Comparison of ENCODE assay signal across 8 cellular contexts in genomic region chr11:12802418-12803085, GRCh38.
DNase-seq lines count a peak whose midpoint lies in the region; ATAC-seq and TF ChIP-seq lines count a peak whose summit lies in the region.

No MANE protein-coding gene starts in this region.

- TF ChIP-seq CTCF in gastroesophageal sphincter (IDR thresholded peaks at IDR 0.05) (no peak), retinal pigment epithelial cell (conservative IDR thresholded peaks at IDR 0.05; ENCODE audit: low read depth, low read length) (no peak), natural killer cell (IDR thresholded peaks at IDR 0.05) (no peak), vagina (IDR thresholded peaks at IDR 0.05) (no peak), GM13977 (IDR thresholded peaks at IDR 0.05; ENCODE audit: extremely low read depth, insufficient read depth, missing control alignments) (no peak)

- WGBS in gastroesophageal sphincter (ENCODE audit: low coverage in 1 of 2), 2 donors, result 34 to 67% methylated on average over 3 to 16 of the region's 16 CpGs

- ATAC-seq in gastroesophageal sphincter (peak; percentile 54), natural killer cell (no peak)

- no peak overlapping the region for H3K4me3 ChIP-seq in Jurkat, Clone E6-1 (ENCODE audit: low read length)
- no peak overlapping the region for H3K4me3 ChIP-seq in gastroesophageal sphincter
- no peak overlapping the region for H3K4me3 ChIP-seq in retinal pigment epithelial cell (ENCODE audit: low read length)
- no peak overlapping the region for H3K4me3 ChIP-seq in vagina

- TF ChIP-seq EP300 in gastroesophageal sphincter (IDR thresholded peaks at IDR 0.05), result no peak

- H3K4me3 Mint-ChIP-seq in natural killer cell, result no peak overlapping the region

- H3K27me3 Mint-ChIP-seq in natural killer cell (ENCODE audit: low read depth in 2 of 2), result peaks cover 25 to 90% of the 10 kb centered on the region in 2 donors

- no peaks in the 10 kb centered on the region for H3K9me3 Mint-ChIP-seq in natural killer cell

- peaks cover 3 to 75% (median 18%) of the 10 kb centered on the region in 3 donors for H3K4me1 ChIP-seq in gastroesophageal sphincter
- H3K4me1 ChIP-seq in vagina, result peaks cover 66% of the 10 kb centered on the region

- intact Hi-C loops in natural killer cell (cut with micrococcal nuclease) (no loop called here), vagina (cut with DNase I) (no loop called here)

- no peaks in the 10 kb centered on the region for H3K36me3 ChIP-seq in gastroesophageal sphincter
- H3K36me3 ChIP-seq in vagina, result no peaks in the 10 kb centered on the region

- in situ Hi-C loops in GM13977 (cut with MboI; ENCODE audit: low pct_unique_long_range_greater_than_20kb, low sequenced_read_pairs, unreplicated experiment), result no loop called here

- TF ChIP-seq POLR2A in gastroesophageal sphincter (IDR thresholded peaks at IDR 0.05), result no peak
- TF ChIP-seq POLR2A in vagina (IDR thresholded peaks at IDR 0.05), result no peak

- H3K27ac ChIP-seq in gastroesophageal sphincter, result peak overlapping the region; percentile 22 to 76 (median 68)
- H3K27ac ChIP-seq in vagina, result no peak overlapping the region

- H3K36me3 Mint-ChIP-seq in natural killer cell, result no peaks in the 10 kb centered on the region

- peak; percentile 22 for DNase-seq in Jurkat, Clone E6-1 (ENCODE audit: low read depth, low spot score)
- DNase-seq in RPMI7951 (ENCODE audit: low read depth) (peak; percentile 95), retinal pigment epithelial cell (ENCODE audit: low read depth) (peak; percentile 94), natural killer cell (no peak), vagina (ENCODE audit: extremely low spot score in 2 of 2) (no peak), NOMO-1 treated with DMSO at 0.1 percent for 48 hours (lab: John Stamatoyannopoulos, UW; ENCODE audit: unreplicated experiment) (no peak), GM13977 (ENCODE audit: low spot score) (no peak)

- no peaks in the 10 kb centered on the region for H3K9me3 ChIP-seq in gastroesophageal sphincter
- H3K9me3 ChIP-seq in vagina, result no peaks in the 10 kb centered on the region

- no peaks in the 10 kb centered on the region for H3K4me1 Mint-ChIP-seq in natural killer cell

- H3K27me3 ChIP-seq in gastroesophageal sphincter (no peaks in the 10 kb centered on the region), vagina (no peaks in the 10 kb centered on the region)

- H3K27ac Mint-ChIP-seq in natural killer cell, result no peak overlapping the region

Comparison
In these comparisons a context has a peak if more than half of its experiments do, and no peak if none do; other contexts are left out.
1. DNase-seq: peak in Jurkat, Clone E6-1 (single experiment), RPMI7951 (single experiment) and retinal pigment epithelial cell (single experiment); none in natural killer cell (single experiment), vagina (0 of 2), NOMO-1 treated with DMSO at 0.1 percent for 48 hours (single experiment) and GM13977 (single experiment).